ENCODE assay signal across 1 cellular context in the genomic region with DNA sequence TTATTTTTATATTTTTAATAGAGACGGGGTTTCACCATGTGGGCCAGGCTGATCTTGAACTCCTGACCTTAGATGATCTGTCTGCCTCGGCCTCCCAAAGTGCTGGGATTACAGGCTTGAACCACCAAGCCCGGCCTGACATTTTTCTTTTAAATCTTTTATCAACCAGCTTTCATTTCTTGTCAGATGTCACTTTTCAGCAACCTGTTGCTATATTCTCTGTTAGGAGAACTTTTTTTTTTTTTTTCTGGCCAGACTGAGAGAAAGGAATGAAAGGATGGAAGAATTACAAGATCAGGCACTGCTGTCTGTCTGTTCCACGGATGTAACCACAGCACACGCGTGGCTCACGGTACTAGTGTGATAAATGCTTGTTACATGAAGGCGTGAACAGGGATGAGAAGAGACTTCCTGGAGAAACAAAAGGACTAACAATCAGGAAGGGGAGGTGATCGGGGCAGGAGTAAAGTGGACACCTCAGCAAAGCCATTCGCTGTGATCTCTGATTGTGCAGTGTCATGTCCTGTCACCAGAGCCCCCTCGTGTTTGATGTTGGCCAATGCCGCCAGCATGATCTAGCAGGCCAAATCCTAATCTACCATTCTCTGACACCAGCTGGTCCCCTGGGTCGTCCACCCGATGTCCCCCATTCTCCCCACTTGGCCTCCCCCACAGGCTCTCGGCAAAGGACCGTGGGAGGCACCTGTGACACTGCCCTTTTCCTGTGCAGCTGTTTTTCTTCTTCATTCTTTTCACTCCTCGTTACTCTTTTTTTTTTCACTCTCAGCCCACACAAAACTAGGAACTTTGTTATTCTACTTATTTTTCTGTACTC.
TF ChIP-seq lines count a peak whose summit lies in the region.

No MANE protein-coding gene starts in this region.

TF ChIP-seq in HepG2, 621 proteins besides CTCF, POLR2A, EP300 and RAD21 (continued from another document):
- TF ChIP-seq, protein P1, sequence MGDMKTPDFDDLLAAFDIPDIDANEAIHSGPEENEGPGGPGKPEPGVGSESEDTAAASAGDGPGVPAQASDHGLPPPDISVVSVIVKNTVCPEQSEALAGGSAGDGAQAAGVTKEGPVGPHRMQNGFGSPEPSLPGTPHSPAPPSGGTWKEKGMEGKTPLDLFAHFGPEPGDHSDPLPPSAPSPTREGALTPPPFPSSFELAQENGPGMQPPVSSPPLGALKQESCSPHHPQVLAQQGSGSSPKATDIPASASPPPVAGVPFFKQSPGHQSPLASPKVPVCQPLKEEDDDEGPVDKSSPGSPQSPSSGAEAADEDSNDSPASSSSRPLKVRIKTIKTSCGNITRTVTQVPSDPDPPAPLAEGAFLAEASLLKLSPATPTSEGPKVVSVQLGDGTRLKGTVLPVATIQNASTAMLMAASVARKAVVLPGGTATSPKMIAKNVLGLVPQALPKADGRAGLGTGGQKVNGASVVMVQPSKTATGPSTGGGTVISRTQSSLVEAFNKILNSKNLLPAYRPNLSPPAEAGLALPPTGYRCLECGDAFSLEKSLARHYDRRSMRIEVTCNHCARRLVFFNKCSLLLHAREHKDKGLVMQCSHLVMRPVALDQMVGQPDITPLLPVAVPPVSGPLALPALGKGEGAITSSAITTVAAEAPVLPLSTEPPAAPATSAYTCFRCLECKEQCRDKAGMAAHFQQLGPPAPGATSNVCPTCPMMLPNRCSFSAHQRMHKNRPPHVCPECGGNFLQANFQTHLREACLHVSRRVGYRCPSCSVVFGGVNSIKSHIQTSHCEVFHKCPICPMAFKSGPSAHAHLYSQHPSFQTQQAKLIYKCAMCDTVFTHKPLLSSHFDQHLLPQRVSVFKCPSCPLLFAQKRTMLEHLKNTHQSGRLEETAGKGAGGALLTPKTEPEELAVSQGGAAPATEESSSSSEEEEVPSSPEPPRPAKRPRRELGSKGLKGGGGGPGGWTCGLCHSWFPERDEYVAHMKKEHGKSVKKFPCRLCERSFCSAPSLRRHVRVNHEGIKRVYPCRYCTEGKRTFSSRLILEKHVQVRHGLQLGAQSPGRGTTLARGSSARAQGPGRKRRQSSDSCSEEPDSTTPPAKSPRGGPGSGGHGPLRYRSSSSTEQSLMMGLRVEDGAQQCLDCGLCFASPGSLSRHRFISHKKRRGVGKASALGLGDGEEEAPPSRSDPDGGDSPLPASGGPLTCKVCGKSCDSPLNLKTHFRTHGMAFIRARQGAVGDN (CRISPR knock-in tag; IDR thresholded peaks at IDR 0.05) = peak; percentile 90
- TF ChIP-seq, protein P2, sequence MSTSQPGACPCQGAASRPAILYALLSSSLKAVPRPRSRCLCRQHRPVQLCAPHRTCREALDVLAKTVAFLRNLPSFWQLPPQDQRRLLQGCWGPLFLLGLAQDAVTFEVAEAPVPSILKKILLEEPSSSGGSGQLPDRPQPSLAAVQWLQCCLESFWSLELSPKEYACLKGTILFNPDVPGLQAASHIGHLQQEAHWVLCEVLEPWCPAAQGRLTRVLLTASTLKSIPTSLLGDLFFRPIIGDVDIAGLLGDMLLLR (CRISPR knock-in tag; IDR thresholded peaks at IDR 0.05) = no peak
- TF ChIP-seq ZNF460 (CRISPR knock-in tag; IDR thresholded peaks at IDR 0.05; ENCODE audit: borderline replicate concordance) (no peak), HDAC2 (CRISPR knock-in tag; IDR thresholded peaks at IDR 0.05) (no peak; the same call in 1 of the 2 replicates), ZNF3 (CRISPR knock-in tag; IDR thresholded peaks at IDR 0.05) (no peak), ZNF780A (CRISPR knock-in tag; IDR thresholded peaks at IDR 0.05) (no peak), ZFP36 (IDR thresholded peaks at IDR 0.05; ENCODE audit: borderline replicate concordance, low read depth, low read length, partially characterized antibody) (no peak), ZNF329 (CRISPR knock-in tag; IDR thresholded peaks at IDR 0.05; ENCODE audit: low read depth) (no peak), ZNF282 (IDR thresholded peaks at IDR 0.05; ENCODE audit: partially characterized antibody) (no peak), PRPF4 (IDR thresholded peaks at IDR 0.05; ENCODE audit: low read depth, low read length, poor library complexity, severe bottlenecking) (no peak), THAP11 (CRISPR knock-in tag; IDR thresholded peaks at IDR 0.05) (no peak), ZC3H13 (CRISPR knock-in tag; IDR thresholded peaks at IDR 0.05) (peak; percentile 9; the same call in 1 of the 2 replicates), REPIN1 (CRISPR knock-in tag; IDR thresholded peaks at IDR 0.05; ENCODE audit: borderline replicate concordance, low read depth) (peak; percentile 66; the same call in 1 of the 2 replicates), HMG20B (CRISPR knock-in tag; conservative IDR thresholded peaks at IDR 0.05) (no peak), KLF13 (CRISPR knock-in tag; IDR thresholded peaks at IDR 0.05) (no peak), CBX1 (IDR thresholded peaks at IDR 0.05; ENCODE audit: low read depth) (no peak), NFE2 (CRISPR knock-in tag; IDR thresholded peaks at IDR 0.05) (peak; percentile 93), KLF12 (CRISPR knock-in tag; IDR thresholded peaks at IDR 0.05; ENCODE audit: borderline replicate concordance) (no peak), ELF3 (CRISPR knock-in tag; IDR thresholded peaks at IDR 0.05) (peak; percentile 37), DMAP1 (CRISPR knock-in tag; IDR thresholded peaks at IDR 0.05) (no peak), ZNF629 (CRISPR knock-in tag; conservative IDR thresholded peaks at IDR 0.05) (no peak), ZNF644 (CRISPR knock-in tag; IDR thresholded peaks at IDR 0.05; ENCODE audit: low read depth) (0 out of 2 replicates have a peak, but pooled peaks have one; percentile 20), ZFX (CRISPR knock-in tag; IDR thresholded peaks at IDR 0.05; ENCODE audit: low read depth) (peak; percentile 81), RCOR2 (CRISPR knock-in tag; IDR thresholded peaks at IDR 0.05) (0 out of 2 replicates have a peak, but pooled peaks have one; percentile 8), ZNF296 (CRISPR knock-in tag; conservative IDR thresholded peaks at IDR 0.05) (0 out of 2 replicates have a peak, but pooled peaks have one; percentile 39)
- TF ChIP-seq, protein P3, sequence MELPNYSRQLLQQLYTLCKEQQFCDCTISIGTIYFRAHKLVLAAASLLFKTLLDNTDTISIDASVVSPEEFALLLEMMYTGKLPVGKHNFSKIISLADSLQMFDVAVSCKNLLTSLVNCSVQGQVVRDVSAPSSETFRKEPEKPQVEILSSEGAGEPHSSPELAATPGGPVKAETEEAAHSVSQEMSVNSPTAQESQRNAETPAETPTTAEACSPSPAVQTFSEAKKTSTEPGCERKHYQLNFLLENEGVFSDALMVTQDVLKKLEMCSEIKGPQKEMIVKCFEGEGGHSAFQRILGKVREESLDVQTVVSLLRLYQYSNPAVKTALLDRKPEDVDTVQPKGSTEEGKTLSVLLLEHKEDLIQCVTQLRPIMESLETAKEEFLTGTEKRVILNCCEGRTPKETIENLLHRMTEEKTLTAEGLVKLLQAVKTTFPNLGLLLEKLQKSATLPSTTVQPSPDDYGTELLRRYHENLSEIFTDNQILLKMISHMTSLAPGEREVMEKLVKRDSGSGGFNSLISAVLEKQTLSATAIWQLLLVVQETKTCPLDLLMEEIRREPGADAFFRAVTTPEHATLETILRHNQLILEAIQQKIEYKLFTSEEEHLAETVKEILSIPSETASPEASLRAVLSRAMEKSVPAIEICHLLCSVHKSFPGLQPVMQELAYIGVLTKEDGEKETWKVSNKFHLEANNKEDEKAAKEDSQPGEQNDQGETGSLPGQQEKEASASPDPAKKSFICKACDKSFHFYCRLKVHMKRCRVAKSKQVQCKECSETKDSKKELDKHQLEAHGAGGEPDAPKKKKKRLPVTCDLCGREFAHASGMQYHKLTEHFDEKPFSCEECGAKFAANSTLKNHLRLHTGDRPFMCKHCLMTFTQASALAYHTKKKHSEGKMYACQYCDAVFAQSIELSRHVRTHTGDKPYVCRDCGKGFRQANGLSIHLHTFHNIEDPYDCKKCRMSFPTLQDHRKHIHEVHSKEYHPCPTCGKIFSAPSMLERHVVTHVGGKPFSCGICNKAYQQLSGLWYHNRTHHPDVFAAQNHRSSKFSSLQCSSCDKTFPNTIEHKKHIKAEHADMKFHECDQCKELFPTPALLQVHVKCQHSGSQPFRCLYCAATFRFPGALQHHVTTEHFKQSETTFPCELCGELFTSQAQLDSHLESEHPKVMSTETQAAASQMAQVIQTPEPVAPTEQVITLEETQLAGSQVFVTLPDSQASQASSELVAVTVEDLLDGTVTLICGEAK (IDR thresholded peaks at IDR 0.05) = no peak
- TF ChIP-seq, protein P3 (CRISPR knock-in tag; IDR thresholded peaks at IDR 0.05) = no peak
- TF ChIP-seq, protein P4, sequence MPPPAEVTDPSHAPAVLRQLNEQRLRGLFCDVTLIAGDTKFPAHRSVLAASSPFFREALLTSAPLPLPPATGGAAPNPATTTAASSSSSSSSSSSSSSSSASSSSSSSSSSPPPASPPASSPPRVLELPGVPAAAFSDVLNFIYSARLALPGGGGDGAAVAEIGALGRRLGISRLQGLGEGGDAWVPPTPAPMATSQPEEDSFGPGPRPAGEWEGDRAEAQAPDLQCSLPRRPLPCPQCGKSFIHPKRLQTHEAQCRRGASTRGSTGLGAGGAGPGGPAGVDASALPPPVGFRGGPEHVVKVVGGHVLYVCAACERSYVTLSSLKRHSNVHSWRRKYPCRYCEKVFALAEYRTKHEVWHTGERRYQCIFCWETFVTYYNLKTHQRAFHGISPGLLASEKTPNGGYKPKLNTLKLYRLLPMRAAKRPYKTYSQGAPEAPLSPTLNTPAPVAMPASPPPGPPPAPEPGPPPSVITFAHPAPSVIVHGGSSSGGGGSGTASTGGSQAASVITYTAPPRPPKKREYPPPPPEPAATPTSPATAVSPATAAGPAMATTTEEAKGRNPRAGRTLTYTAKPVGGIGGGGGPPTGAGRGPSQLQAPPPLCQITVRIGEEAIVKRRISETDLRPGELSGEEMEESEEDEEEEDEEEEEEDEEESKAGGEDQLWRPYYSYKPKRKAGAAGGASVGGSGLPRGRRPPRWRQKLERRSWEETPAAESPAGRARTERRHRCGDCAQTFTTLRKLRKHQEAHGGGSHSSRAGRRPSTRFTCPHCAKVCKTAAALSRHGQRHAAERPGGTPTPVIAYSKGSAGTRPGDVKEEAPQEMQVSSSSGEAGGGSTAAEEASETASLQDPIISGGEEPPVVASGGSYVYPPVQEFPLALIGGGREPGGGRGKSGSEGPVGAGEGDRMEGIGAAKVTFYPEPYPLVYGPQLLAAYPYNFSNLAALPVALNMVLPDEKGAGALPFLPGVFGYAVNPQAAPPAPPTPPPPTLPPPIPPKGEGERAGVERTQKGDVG (CRISPR knock-in tag; IDR thresholded peaks at IDR 0.05; ENCODE audit: borderline replicate concordance) = no peak
- TF ChIP-seq, protein P5, sequence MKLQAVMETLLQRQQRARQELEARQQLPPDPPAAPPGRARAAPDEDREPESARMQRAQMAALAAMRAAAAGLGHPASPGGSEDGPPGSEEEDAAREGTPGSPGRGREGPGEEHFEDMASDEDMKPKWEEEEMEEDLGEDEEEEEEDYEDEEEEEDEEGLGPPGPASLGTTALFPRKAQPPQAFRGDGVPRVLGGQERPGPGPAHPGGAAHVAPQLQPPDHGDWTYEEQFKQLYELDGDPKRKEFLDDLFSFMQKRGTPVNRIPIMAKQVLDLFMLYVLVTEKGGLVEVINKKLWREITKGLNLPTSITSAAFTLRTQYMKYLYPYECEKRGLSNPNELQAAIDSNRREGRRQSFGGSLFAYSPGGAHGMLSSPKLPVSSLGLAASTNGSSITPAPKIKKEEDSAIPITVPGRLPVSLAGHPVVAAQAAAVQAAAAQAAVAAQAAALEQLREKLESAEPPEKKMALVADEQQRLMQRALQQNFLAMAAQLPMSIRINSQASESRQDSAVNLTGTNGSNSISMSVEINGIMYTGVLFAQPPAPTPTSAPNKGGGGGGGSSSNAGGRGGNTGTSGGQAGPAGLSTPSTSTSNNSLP (IDR thresholded peaks at IDR 0.05; ENCODE audit: low read depth, low read length) = peak; percentile 78
- TF ChIP-seq, protein P6, sequence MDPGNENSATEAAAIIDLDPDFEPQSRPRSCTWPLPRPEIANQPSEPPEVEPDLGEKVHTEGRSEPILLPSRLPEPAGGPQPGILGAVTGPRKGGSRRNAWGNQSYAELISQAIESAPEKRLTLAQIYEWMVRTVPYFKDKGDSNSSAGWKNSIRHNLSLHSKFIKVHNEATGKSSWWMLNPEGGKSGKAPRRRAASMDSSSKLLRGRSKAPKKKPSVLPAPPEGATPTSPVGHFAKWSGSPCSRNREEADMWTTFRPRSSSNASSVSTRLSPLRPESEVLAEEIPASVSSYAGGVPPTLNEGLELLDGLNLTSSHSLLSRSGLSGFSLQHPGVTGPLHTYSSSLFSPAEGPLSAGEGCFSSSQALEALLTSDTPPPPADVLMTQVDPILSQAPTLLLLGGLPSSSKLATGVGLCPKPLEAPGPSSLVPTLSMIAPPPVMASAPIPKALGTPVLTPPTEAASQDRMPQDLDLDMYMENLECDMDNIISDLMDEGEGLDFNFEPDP (CRISPR knock-in tag; conservative IDR thresholded peaks at IDR 0.05) = 0 out of 2 replicates have a peak, but pooled peaks have one; percentile 70
- TF ChIP-seq, protein P7, sequence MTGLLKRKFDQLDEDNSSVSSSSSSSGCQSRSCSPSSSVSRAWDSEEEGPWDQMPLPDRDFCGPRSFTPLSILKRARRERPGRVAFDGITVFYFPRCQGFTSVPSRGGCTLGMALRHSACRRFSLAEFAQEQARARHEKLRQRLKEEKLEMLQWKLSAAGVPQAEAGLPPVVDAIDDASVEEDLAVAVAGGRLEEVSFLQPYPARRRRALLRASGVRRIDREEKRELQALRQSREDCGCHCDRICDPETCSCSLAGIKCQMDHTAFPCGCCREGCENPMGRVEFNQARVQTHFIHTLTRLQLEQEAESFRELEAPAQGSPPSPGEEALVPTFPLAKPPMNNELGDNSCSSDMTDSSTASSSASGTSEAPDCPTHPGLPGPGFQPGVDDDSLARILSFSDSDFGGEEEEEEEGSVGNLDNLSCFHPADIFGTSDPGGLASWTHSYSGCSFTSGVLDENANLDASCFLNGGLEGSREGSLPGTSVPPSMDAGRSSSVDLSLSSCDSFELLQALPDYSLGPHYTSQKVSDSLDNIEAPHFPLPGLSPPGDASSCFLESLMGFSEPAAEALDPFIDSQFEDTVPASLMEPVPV (CRISPR knock-in tag; IDR thresholded peaks at IDR 0.05) = 0 out of 2 replicates have a peak, but pooled peaks have one; percentile 21
